8 cellular contexts compared by ENCODE assay signal in the genomic region with DNA sequence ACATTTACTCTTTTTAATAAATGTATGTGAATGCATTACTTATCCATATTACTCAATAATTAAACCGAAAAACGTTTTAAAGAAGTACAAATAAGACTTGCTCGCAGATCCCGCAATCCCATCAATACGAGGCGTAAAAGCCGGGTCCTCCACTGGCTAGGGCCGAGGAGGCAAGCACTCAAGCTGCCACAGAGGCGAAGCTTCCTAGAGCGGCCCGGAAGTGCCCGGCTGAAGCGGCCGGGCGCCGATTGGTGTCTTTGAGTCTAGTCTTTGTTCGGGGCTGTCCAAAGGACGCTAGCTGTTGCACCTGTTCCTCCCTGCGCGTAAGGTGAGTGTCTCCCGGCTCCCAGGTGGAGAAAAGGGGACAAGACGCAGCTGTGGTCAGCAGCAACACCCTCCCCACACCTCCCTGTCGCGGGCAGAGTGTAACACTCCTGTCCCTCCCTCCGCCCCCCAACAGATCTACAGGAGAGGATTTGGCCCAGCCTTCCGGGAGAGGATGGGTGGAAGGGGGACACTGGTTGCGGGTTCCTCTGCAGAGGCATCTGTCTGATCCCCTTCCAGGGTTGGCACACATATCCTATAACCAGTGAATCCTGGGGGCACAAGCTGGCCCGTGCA. TPM values are rescaled to one million over a fixed set of nuclear protein-coding genes. Genes with fewer than 3 reads are reported as not detected.
DNase-seq lines count a peak whose midpoint lies in the region; ATAC-seq and TF ChIP-seq lines count a peak whose summit lies in the region.

A gene (plus strand): TSS at position 260 of the 621 bp plus-strand sequence. CDS start 835 bp downstream, outside the sequence.

- H3K9me3 ChIP-seq in duodenal mucosa (ENCODE audit: control insufficient read depth in 1 of 2, low read length in 2 of 2) (no peaks in the 10 kb centered on the region), right lobe of liver (no peaks in the 10 kb centered on the region)

- H3K4me3 ChIP-seq in BJ (ENCODE audit: low read depth, low read length): peak within 1 kb of the TSS; percentile 82
- peak within 1 kb of the TSS; percentile 83 to 100 for H3K4me3 ChIP-seq in duodenal mucosa (ENCODE audit: low read depth in 1 of 2, low read length in 2 of 2)
- H3K4me3 ChIP-seq in right lobe of liver: peak within 1 kb of the TSS; percentile 54 to 65 (median 57)

- ATAC-seq in GM19328 (IDR thresholded peaks at IDR 0.05; ENCODE audit: unreplicated experiment): peak; percentile 98
- ATAC-seq in HG03457 (IDR thresholded peaks at IDR 0.05; ENCODE audit: unreplicated experiment): peak; percentile 80
- ATAC-seq in right lobe of liver: peak; percentile 100

- peak within 1 kb of the TSS; percentile 58 to 84 for H3K9ac ChIP-seq in duodenal mucosa (ENCODE audit: low read depth in 1 of 2, low read length in 2 of 2)

- no peak for TF ChIP-seq CTCF in BJ (IDR thresholded peaks at IDR 0.05; ENCODE audit: insufficient read depth, low read depth, low read length)
- no peak for TF ChIP-seq CTCF in right lobe of liver (IDR thresholded peaks at IDR 0.05)

- POLR2A ChIA-PET in BJ (lab: Charles Lee): interaction anchor here (0.7 kb wide), 1 partner anchor 1817 kb away, joined by 3 read pairs; no protein-coding TSS in a partner anchor

- CTCF ChIA-PET in BJ (lab: Yijun Ruan, JAX): interaction anchor here (0.8 to 3.2 kb wide), 2 partner anchors 20 to 232 kb away, joined by 3 to 9 read pairs; no protein-coding TSS in a partner anchor

- peak; percentile 48 for TF ChIP-seq POLR2A in right lobe of liver (IDR thresholded peaks at IDR 0.05)

- intact Hi-C loops in right lobe of liver (cut with DNase I): loop anchor here in 1 of 2 donors (10.0 kb wide), 1 partner anchor 230 kb away; no protein-coding TSS in a partner anchor

- H3K27me3 ChIP-seq in BJ (ENCODE audit: control insufficient read depth, insufficient read depth, low read length): no peaks in the 10 kb centered on the region
- no peaks in the 10 kb centered on the region for H3K27me3 ChIP-seq in duodenal mucosa (ENCODE audit: control insufficient read depth in 1 of 2, insufficient read depth in 2 of 2, low read length in 2 of 2)
- no peaks in the 10 kb centered on the region for H3K27me3 ChIP-seq in right lobe of liver

- 0% methylated on average over 14 of the region's 28 CpGs for WGBS in right lobe of liver (ENCODE audit: insufficient coverage, low coverage, low lambda C conversion rate, missing lambda C conversion rate)

- H3K27ac ChIP-seq in duodenal mucosa (ENCODE audit: low read depth, low read length): peak within 1 kb of the TSS; percentile 46
- peak within 1 kb of the TSS in 2 of 3 donors; percentile 3 to 14 for H3K27ac ChIP-seq in right lobe of liver

- H3K36me3 ChIP-seq in BJ (ENCODE audit: control insufficient read depth, insufficient read depth, low read length) (peaks cover 2% of the 10 kb centered on the region; the same call in 1 of the 2 replicates), duodenal mucosa (ENCODE audit: control insufficient read depth in 1 of 2, insufficient read depth in 2 of 2, low read length in 2 of 2) (peaks cover 6 to 34% of the 10 kb centered on the region in 2 donors), right lobe of liver (peaks cover 0 to 10% (median 0%) of the 10 kb centered on the region in 4 donors)

- H3K4me1 ChIP-seq in duodenal mucosa (ENCODE audit: control insufficient read depth in 1 of 2, insufficient read depth in 2 of 2, low read length in 2 of 2) (peaks cover 12 to 17% of the 10 kb centered on the region in 2 donors), right lobe of liver (peaks cover 0 to 8% (median 3%) of the 10 kb centered on the region in 4 donors)

- DNase-seq in BJ (ENCODE audit: low read depth) (no peak), NCI-H526 (lab: John Stamatoyannopoulos, UW) (peak; percentile 84 to 95), right lobe of liver (peak; percentile 87 to 91 (median 90))
- DNase-seq in activated CD4-positive, alpha-beta T cell treated with anti-CD3 and anti-CD28 coated beads, Interleukin-2, amount 50 U/mL, for 48 hours: peak; percentile 74 to 80
- peak; percentile 64 to 72 for DNase-seq in stimulated activated CD4-positive, alpha-beta T cell treated with anti-CD3 and anti-CD28 coated beads, Interleukin-4, amount 100 ng/mL, for 4 hours

RNA-seq across cellular contexts. Expression of the gene that starts here (rescaled TPM):
- polyA plus RNA-seq in BJ (2011; rRNA removed): 1.8 and 2.3 TPM in 2 replicates
- 0.57 and 1.1 TPM in 2 replicates for polyA minus RNA-seq in BJ (2011; rRNA and poly(A)+ RNA removed)
- total RNA-seq in right lobe of liver: 1 to 10 TPM; 1.5 to 2.0 (median 1.7) TPM
